Comparison of ENCODE assay signal across 14 cellular contexts in the genomic region with DNA sequence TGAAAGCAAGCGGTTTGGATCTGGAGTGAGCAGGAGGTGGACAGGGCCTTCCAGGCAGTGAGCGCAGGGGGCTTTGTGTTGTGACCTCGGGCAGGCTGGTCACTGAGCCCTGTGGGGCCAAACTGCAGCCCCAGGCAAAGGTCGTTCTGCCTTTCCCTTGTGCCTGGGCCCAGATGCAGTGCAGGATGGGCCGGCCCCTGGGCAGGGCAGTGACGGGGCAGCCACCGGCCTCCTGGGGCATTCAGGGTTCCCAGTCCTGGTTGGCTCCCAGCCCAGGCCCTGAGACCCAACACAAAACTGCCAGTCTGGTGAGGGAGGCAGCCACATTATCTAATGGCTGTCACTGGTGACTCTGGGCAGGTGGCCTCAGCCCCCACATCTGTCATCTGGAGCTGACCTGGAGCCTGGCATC. TPM values are rescaled to one million over a fixed set of nuclear protein-coding genes. Genes with fewer than 3 reads are reported as not detected.
DNase-seq lines count a peak whose midpoint lies in the region; ATAC-seq, FAIRE-seq and TF ChIP-seq lines count a peak whose summit lies in the region.
"Had no signal": no experiment of that assay in that cellular context is flagged by ENCODE, and none has a peak within 500 bp of the region (broad histone marks: within the 10 kb centered on the region; RNA-seq: fewer than 3 reads in every experiment).

No MANE protein-coding gene starts in this region.

- peak overlapping the region; percentile 97 for H3K27ac Mint-ChIP-seq in activated CD4-positive, alpha-beta memory T cell treated with anti-CD3 and anti-CD28 coated beads, Interleukin-2, amount 10 ng/mL, durations not matched to agents 7 days and 5 days

- TF ChIP-seq CTCF in DND-41 (IDR thresholded peaks at IDR 0.05; ENCODE audit: borderline replicate concordance, extremely low read depth, low read length, poor library complexity, severe bottlenecking): no peak
- TF ChIP-seq CTCF in lower lobe of right lung (IDR thresholded peaks at IDR 0.05): no peak

- H3K4me2 ChIP-seq in BLaER1 (peak overlapping the region; percentile 85), DND-41 (ENCODE audit: insufficient read depth, low read length) (peak overlapping the region; percentile 56; the same call in 1 of the 2 replicates)

- no peaks in the 10 kb centered on the region for H3K9me3 Mint-ChIP-seq in activated CD4-positive, alpha-beta memory T cell treated with anti-CD3 and anti-CD28 coated beads, Interleukin-2, amount 10 ng/mL, durations not matched to agents 7 days and 5 days

- peaks cover 65% of the 10 kb centered on the region for H3K4me1 Mint-ChIP-seq in activated CD4-positive, alpha-beta memory T cell treated with anti-CD3 and anti-CD28 coated beads, Interleukin-2, amount 10 ng/mL, durations not matched to agents 7 days and 5 days

- H2AFZ ChIP-seq in DND-41 (ENCODE audit: low read depth, low read length): no peak overlapping the region

- CTCF ChIA-PET in activated CD4-positive, alpha-beta memory T cell treated with anti-CD3 and anti-CD28 coated beads, Interleukin-2, amount 10 ng/mL, durations not matched to agents 7 days and 5 days (lab: Charles Lee): interaction anchor here (0.6 to 0.7 kb wide), 2 partner anchors 19 to 26 kb away, joined by 3 read pairs; no protein-coding TSS in a partner anchor

- peaks cover 76% of the 10 kb centered on the region for H4K20me1 ChIP-seq in BLaER1
- H4K20me1 ChIP-seq in DND-41 (ENCODE audit: insufficient read depth, low read length): peaks cover 38% of the 10 kb centered on the region

- H3K4me3 Mint-ChIP-seq in activated CD4-positive, alpha-beta memory T cell treated with anti-CD3 and anti-CD28 coated beads, Interleukin-2, amount 10 ng/mL, durations not matched to agents 7 days and 5 days: peak overlapping the region; percentile 77

- no peak for FAIRE-seq in GM12892 (lab: Jason Lieb, UNC)

- peaks cover 68% of the 10 kb centered on the region for H3K36me3 ChIP-seq in BLaER1
- peaks cover 46% of the 10 kb centered on the region for H3K36me3 ChIP-seq in DND-41 (ENCODE audit: insufficient read depth, low read length)
- H3K36me3 ChIP-seq in lower lobe of right lung: peaks cover 52% of the 10 kb centered on the region
- H3K36me3 ChIP-seq: colonic mucosa had no signal

- peaks cover 64% of the 10 kb centered on the region for H3K36me3 Mint-ChIP-seq in activated CD4-positive, alpha-beta memory T cell treated with anti-CD3 and anti-CD28 coated beads, Interleukin-2, amount 10 ng/mL, durations not matched to agents 7 days and 5 days (ENCODE audit: low read depth)

- DNase-seq in DND-41 (no peak), lower lobe of right lung (no peak), GM12892 (ENCODE audit: insufficient read length) (no peak), NK-92 (lab: John Stamatoyannopoulos, UW; ENCODE audit: unreplicated experiment) (no peak)
- no peak for DNase-seq in activated CD4-positive, alpha-beta memory T cell treated with anti-CD3 and anti-CD28 coated beads, Interleukin-2, amount 10 ng/mL, durations not matched to agents 7 days and 5 days
- DNase-seq: KG1, NCI-H187 treated with DMSO at 0.1 percent for 48 hours, NCI-H748 treated with DMSO at 0.1 percent for 48 hours had no signal

- H3K4me1 ChIP-seq in BLaER1 (peaks cover 40% of the 10 kb centered on the region), DND-41 (ENCODE audit: insufficient read depth, low read length) (peaks cover 29% of the 10 kb centered on the region), lower lobe of right lung (peaks cover 70% of the 10 kb centered on the region)

- no peak overlapping the region for H3K4me3 ChIP-seq in BLaER1
- H3K4me3 ChIP-seq in DND-41 (ENCODE audit: low read depth in 1 of 2, low read length in 2 of 2): no peak overlapping the region
- peak overlapping the region; percentile 40 for H3K4me3 ChIP-seq in lower lobe of right lung
- H3K4me3 ChIP-seq: colonic mucosa, SJSA1 had no signal

- ATAC-seq in DND-41 (ENCODE audit: insufficient read depth, low read depth): no peak
- ATAC-seq in lower lobe of right lung: no peak
- no peak for ATAC-seq in HG03565 (IDR thresholded peaks at IDR 0.05; ENCODE audit: unreplicated experiment)
- no peak for ATAC-seq in HG02623 (IDR thresholded peaks at IDR 0.05; ENCODE audit: unreplicated experiment)

- H3K9me3 ChIP-seq in BLaER1 (no peaks in the 10 kb centered on the region), DND-41 (ENCODE audit: insufficient read depth, low read length, severe bottlenecking) (no peaks in the 10 kb centered on the region), lower lobe of right lung (no peaks in the 10 kb centered on the region)
- H3K9me3 ChIP-seq: colonic mucosa, SJSA1 had no signal

- no peak for TF ChIP-seq POLR2A in GM12892 (IDR thresholded peaks at IDR 0.05; ENCODE audit: low read depth, low read length)

- H3K9ac ChIP-seq in BLaER1 (peak overlapping the region; percentile 76; the same call in 1 of the 2 replicates), DND-41 (ENCODE audit: low read depth, low read length) (peak overlapping the region; percentile 52; the same call in 1 of the 2 replicates)

- POLR2A ChIA-PET in activated CD4-positive, alpha-beta memory T cell treated with anti-CD3 and anti-CD28 coated beads, Interleukin-2, amount 10 ng/mL, durations not matched to agents 7 days and 5 days (lab: Charles Lee): interaction anchor here (1.0 to 3.0 kb wide), 2 partner anchors 17 to 56 kb away, joined by 5 to 11 read pairs; partner anchors contain the start of gene ARPC1A

- H3K27me3 Mint-ChIP-seq in activated CD4-positive, alpha-beta memory T cell treated with anti-CD3 and anti-CD28 coated beads, Interleukin-2, amount 10 ng/mL, durations not matched to agents 7 days and 5 days: no peaks in the 10 kb centered on the region

- intact Hi-C loops in lower lobe of right lung (cut with DNase I): no loop called here

- H3K27ac ChIP-seq in BLaER1 (peak overlapping the region; percentile 87), DND-41 (ENCODE audit: low read length) (peak overlapping the region; percentile 85), lower lobe of right lung (peak overlapping the region; percentile 88)
- H3K27ac ChIP-seq: C4-2B, colonic mucosa, SJSA1 had no signal

- peaks cover 69% of the 10 kb centered on the region for H3K79me2 ChIP-seq in DND-41 (ENCODE audit: insufficient read depth, low read length)

- H3K27me3 ChIP-seq in BLaER1: no peaks in the 10 kb centered on the region
- no peaks in the 10 kb centered on the region for H3K27me3 ChIP-seq in DND-41 (ENCODE audit: insufficient read depth, low read length, poor library complexity)
- no peaks in the 10 kb centered on the region for H3K27me3 ChIP-seq in lower lobe of right lung (ENCODE audit: low read depth)
- H3K27me3 ChIP-seq: colonic mucosa, SJSA1 had no signal

RNA-seq across cellular contexts. Expression of gene ARPC1B, which starts 7.1 kb away (rescaled TPM):
- 100 to 1,000 TPM; 396 to 397 TPM for total RNA-seq in activated CD4-positive, alpha-beta memory T cell treated with anti-CD3 and anti-CD28 coated beads, Interleukin-2, amount 10 ng/mL, durations not matched to agents 7 days and 5 days
- total RNA-seq in lower lobe of right lung: 236 TPM
- polyA plus RNA-seq in GM12892 (2012; ENCODE audit: missing spikeins): 230 TPM

RNA-seq across cellular contexts. Expression of gene PDAP1, which starts 26.7 kb away (rescaled TPM):
- total RNA-seq in activated CD4-positive, alpha-beta memory T cell treated with anti-CD3 and anti-CD28 coated beads, Interleukin-2, amount 10 ng/mL, durations not matched to agents 7 days and 5 days: 100 to 1,000 TPM in 1 of 2 experiments, 10 to 100 TPM in 1; 93.8 to 103 TPM
- total RNA-seq in lower lobe of right lung: 61.6 TPM
- polyA plus RNA-seq in GM12892 (2012; ENCODE audit: missing spikeins): 108 TPM

RNA-seq across cellular contexts. Expression of gene BUD31, which starts 27.1 kb away (rescaled TPM):
- 100 to 1,000 TPM; 104 to 106 TPM for total RNA-seq in activated CD4-positive, alpha-beta memory T cell treated with anti-CD3 and anti-CD28 coated beads, Interleukin-2, amount 10 ng/mL, durations not matched to agents 7 days and 5 days
- total RNA-seq in lower lobe of right lung: 64.2 TPM
- polyA plus RNA-seq in GM12892 (2012; ENCODE audit: missing spikeins): 130 TPM

RNA-seq across cellular contexts. Expression of gene ARPC1A, which starts 56.0 kb away (rescaled TPM):
- 10 to 100 TPM; 63.8 to 68.9 TPM for total RNA-seq in activated CD4-positive, alpha-beta memory T cell treated with anti-CD3 and anti-CD28 coated beads, Interleukin-2, amount 10 ng/mL, durations not matched to agents 7 days and 5 days
- total RNA-seq in lower lobe of right lung: 109 TPM
- 57.4 TPM for polyA plus RNA-seq in GM12892 (2012; ENCODE audit: missing spikeins)

RNA-seq across cellular contexts. Expression of gene PTCD1, which starts 56.9 kb away (rescaled TPM):
- 1 to 10 TPM; 6.6 to 7.5 TPM for total RNA-seq in activated CD4-positive, alpha-beta memory T cell treated with anti-CD3 and anti-CD28 coated beads, Interleukin-2, amount 10 ng/mL, durations not matched to agents 7 days and 5 days
- 6.8 TPM for total RNA-seq in lower lobe of right lung
- polyA plus RNA-seq in GM12892 (2012; ENCODE audit: missing spikeins): 3.1 TPM
